8 cellular contexts compared by ENCODE assay signal in the genomic region with DNA sequence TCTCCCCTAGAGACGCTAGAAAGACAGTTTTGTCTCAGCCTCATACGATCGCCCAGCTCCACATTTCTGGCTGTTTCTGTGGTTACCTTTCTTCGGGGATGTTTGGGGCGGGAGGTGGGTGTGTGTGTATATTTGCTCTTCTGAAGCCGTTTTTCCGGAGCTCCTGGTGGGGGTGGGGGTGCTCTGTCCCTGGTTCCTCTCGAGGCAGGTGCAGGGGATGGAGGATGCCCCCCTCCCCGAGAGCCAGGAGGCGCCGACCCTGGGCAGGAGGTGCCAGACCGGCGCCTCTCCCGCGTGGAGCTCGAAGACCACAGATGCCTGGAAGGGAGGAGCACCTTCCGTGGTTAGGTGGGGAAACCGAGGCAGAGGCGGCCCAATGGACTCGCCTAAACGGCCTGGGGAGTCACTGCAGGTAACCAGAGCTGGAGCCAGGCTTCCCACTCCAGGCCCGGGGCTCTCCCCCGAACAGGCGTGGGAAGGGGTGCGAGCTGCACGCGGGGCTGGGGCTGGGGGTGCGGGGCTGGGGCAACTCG. TPM values are rescaled to one million over a fixed set of nuclear protein-coding genes. Genes with fewer than 3 reads are reported as not detected.
A peak's percentile ranks its signal among the peaks of the same experiment; 100 is the strongest.
DNase-seq lines count a peak whose midpoint lies in the region; ATAC-seq and TF ChIP-seq lines count a peak whose summit lies in the region.

No MANE protein-coding gene starts in this region.

- intact Hi-C loops in activated CD4-positive, alpha-beta T cell treated with anti-CD3 and anti-CD28 coated beads, Interleukin-2, amount 10 ng/mL, durations not matched to agents 24 days and 14 days (cut with micrococcal nuclease) = loop anchor here (1.0 to 5.0 kb wide), 3 partner anchors 23 to 145 kb away; a partner anchor contains a TSS
- intact Hi-C loops in activated B cell treated with CpG ODN at 0.5 μM for 24 hours (cut with micrococcal nuclease) (loop anchor here (1.0 to 10.0 kb wide), 7 partner anchors 76 to 513 kb away; a partner anchor contains a TSS), posterior vena cava (cut with DNase I) (loop anchor here in 1 of 2 donors (5.0 kb wide), 1 partner anchor 105 kb away; no protein-coding TSS in a partner anchor)

- H3K9me3 Mint-ChIP-seq in activated CD4-positive, alpha-beta T cell treated with anti-CD3 and anti-CD28 coated beads, Interleukin-2, amount 10 ng/mL, durations not matched to agents 24 days and 14 days = peaks cover 4% of the 10 kb centered on the region
- H3K9me3 Mint-ChIP-seq in activated B cell treated with CpG ODN at 0.5 μM for 24 hours = no peaks in the 10 kb centered on the region

- H3K27me3 Mint-ChIP-seq in activated CD4-positive, alpha-beta T cell treated with anti-CD3 and anti-CD28 coated beads, Interleukin-2, amount 10 ng/mL, durations not matched to agents 24 days and 14 days = no peaks in the 10 kb centered on the region
- no peaks in the 10 kb centered on the region for H3K27me3 Mint-ChIP-seq in activated B cell treated with CpG ODN at 0.5 μM for 24 hours

- POLR2A ChIA-PET in activated B cell treated with CpG ODN at 0.5 μM for 24 hours (lab: Charles Lee) = interaction anchor here (0.6 to 4.5 kb wide), 13 partner anchors 16 to 1445 kb away, joined by 3 to 71 read pairs (median 5); a partner anchor contains a TSS

- no peak for TF ChIP-seq CTCF in activated B cell treated with CpG ODN at 0.5 μM for 24 hours (IDR thresholded peaks at IDR 0.05)

- ATAC-seq in activated B cell treated with CpG ODN at 0.5 μM for 24 hours (ENCODE audit: low read depth) (no peak), GM19351 (IDR thresholded peaks at IDR 0.05; ENCODE audit: unreplicated experiment) (no peak)
- no peak for ATAC-seq in stimulated activated naive CD8-positive, alpha-beta T cell treated with anti-CD3 and anti-CD28 coated beads, Interleukin-15, Interleukin-2, amounts not matched to agents 100 U/mL and 50 U/mL, for 24 hours

- H3K9me3 ChIP-seq in iPS-18c (ENCODE audit: control insufficient read depth, insufficient read depth, low read length) = no peaks in the 10 kb centered on the region

- peaks cover 65% of the 10 kb centered on the region for H3K4me1 Mint-ChIP-seq in activated CD4-positive, alpha-beta T cell treated with anti-CD3 and anti-CD28 coated beads, Interleukin-2, amount 10 ng/mL, durations not matched to agents 24 days and 14 days
- H3K4me1 Mint-ChIP-seq in activated B cell treated with CpG ODN at 0.5 μM for 24 hours = peaks cover 58% of the 10 kb centered on the region

- no peak for DNase-seq in activated CD4-positive, alpha-beta T cell treated with anti-CD3 and anti-CD28 coated beads, Interleukin-2, amount 10 ng/mL, durations not matched to agents 24 days and 14 days
- no peak for DNase-seq in activated CD4-positive, alpha-beta T cell treated with anti-CD3 and anti-CD28 coated beads, Interleukin-2, amount 50 U/mL, for 4 hours
- DNase-seq in activated B cell treated with CpG ODN at 0.5 μM for 24 hours = no peak
- peak; percentile 24 for DNase-seq in stimulated activated naive CD8-positive, alpha-beta T cell treated with anti-CD3 and anti-CD28 coated beads, Interleukin-15, Interleukin-2, amounts not matched to agents 100 U/mL and 50 U/mL, for 24 hours
- no peak for DNase-seq in RKO (ENCODE audit: low spot score)
- DNase-seq in posterior vena cava (ENCODE audit: low spot score) = no peak

- peak overlapping the region; percentile 82 for H3K27ac Mint-ChIP-seq in activated CD4-positive, alpha-beta T cell treated with anti-CD3 and anti-CD28 coated beads, Interleukin-2, amount 10 ng/mL, durations not matched to agents 24 days and 14 days
- peak overlapping the region; percentile 80 for H3K27ac Mint-ChIP-seq in activated B cell treated with CpG ODN at 0.5 μM for 24 hours

- H3K4me3 ChIP-seq in iPS-18c (ENCODE audit: insufficient read depth, low read depth, low read length) = peak overlapping the region; percentile 46

- peaks cover 3% of the 10 kb centered on the region for H3K36me3 Mint-ChIP-seq in activated CD4-positive, alpha-beta T cell treated with anti-CD3 and anti-CD28 coated beads, Interleukin-2, amount 10 ng/mL, durations not matched to agents 24 days and 14 days (ENCODE audit: low read depth)
- peaks cover 2% of the 10 kb centered on the region for H3K36me3 Mint-ChIP-seq in activated B cell treated with CpG ODN at 0.5 μM for 24 hours (ENCODE audit: low read depth)

- CTCF ChIA-PET in activated B cell treated with CpG ODN at 0.5 μM for 24 hours (lab: Charles Lee) = interaction anchor here (0.6 to 9.4 kb wide), 6 partner anchors 29 to 430 kb away, joined by 3 to 94 read pairs (median 3); no protein-coding TSS in a partner anchor

- peak overlapping the region; percentile 82 for H3K4me3 Mint-ChIP-seq in activated CD4-positive, alpha-beta T cell treated with anti-CD3 and anti-CD28 coated beads, Interleukin-2, amount 10 ng/mL, durations not matched to agents 24 days and 14 days
- peak overlapping the region; percentile 96 for H3K4me3 Mint-ChIP-seq in activated B cell treated with CpG ODN at 0.5 μM for 24 hours

RNA-seq across cellular contexts. Expression of a gene that starts 0.7 kb away (rescaled TPM):
- total RNA-seq in activated CD4-positive, alpha-beta T cell treated with anti-CD3 and anti-CD28 coated beads, Interleukin-2, amount 10 ng/mL, durations not matched to agents 24 days and 14 days = 77.1 and 82.8 TPM in 2 replicates
- total RNA-seq in activated B cell treated with CpG ODN at 0.5 μM for 24 hours = 15.2 and 15.9 TPM in 2 replicates
- total RNA-seq in posterior vena cava = 10 to 100 TPM; 21.6 to 26.0 TPM
